Comparison of ENCODE assay signal across 9 cellular contexts in genomic region chr6:78528926-78529325, GRCh38.
"Had no signal": no experiment of that assay in that cellular context is flagged by ENCODE, and none has a peak within 500 bp of the region (broad histone marks: within the 10 kb centered on the region; RNA-seq: fewer than 3 reads in every experiment).

No MANE protein-coding gene starts in this region.

- DNase-seq: GM23248, GOT3, H7, H9, HCEC 1CT, HFFc6 had no signal

- H2AFZ ChIP-seq: GM23248, GM23338 had no signal

- ATAC-seq: GM23338, HCT116 had no signal

- H3K4me3 ChIP-seq: GM23248, GM23338, HAP-1 had no signal

- H3K9ac ChIP-seq: GM23248 had no signal

- H3K27ac ChIP-seq: GM23248 had no signal

- H3K36me3 ChIP-seq: HAP-1 had no signal

- H3K4me1 ChIP-seq: HAP-1 had no signal

- H3K4me2 ChIP-seq: GM23338 had no signal

- H3K9me3 ChIP-seq: HAP-1 had no signal
